Comparison of ENCODE assay signal across 32 cellular contexts in the genomic region with DNA sequence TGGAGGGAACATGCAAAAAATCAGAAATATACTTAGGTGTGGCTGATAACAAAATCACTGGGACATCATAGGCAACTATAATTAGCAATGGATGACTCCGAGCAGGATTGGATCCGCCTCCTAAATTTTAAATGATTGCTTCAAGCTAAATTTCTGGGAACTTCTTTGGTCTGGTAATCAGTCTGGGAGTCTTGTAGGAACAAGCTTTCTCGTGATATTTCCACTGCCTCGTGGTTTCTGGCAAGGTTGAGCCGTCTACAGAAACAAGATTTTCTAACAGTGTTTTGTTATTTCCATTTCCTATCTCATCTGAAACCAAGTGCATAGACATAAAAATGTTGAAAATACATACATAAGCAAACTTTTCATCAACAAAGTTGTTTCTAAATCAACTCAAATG.
DNase-seq lines count a peak whose midpoint lies in the region; ATAC-seq and TF ChIP-seq lines count a peak whose summit lies in the region.
"Had no signal": no experiment of that assay in that cellular context is flagged by ENCODE, and none has a peak within 500 bp of the region (broad histone marks: within the 10 kb centered on the region; RNA-seq: fewer than 3 reads in every experiment).

No MANE protein-coding gene starts in this region.

- DNase-seq in astrocyte of the hippocampus (ENCODE audit: low read depth, low spot score) (peak; percentile 43), iris pigment epithelial cell (ENCODE audit: low read depth) (peak; percentile 58), suprapubic skin (ENCODE audit: low spot score in 2 of 2) (no peak), nucleus accumbens (lab: John Stamatoyannopoulos, UW) (no peak), nephron progenitor cell (no peak)
- DNase-seq: activated CD4-positive, alpha-beta T cell treated with anti-CD3 and anti-CD28 coated beads for 36 hours; activated CD8-positive, alpha-beta T cell treated with anti-CD3 and anti-CD28 coated beads, Interleukin-2, amount 10 ng/mL, durations not matched to agents 7 days and 5 days; C1 segment of cervical spinal cord; caudate nucleus; COR-L47; DMS79; effector memory CD8-positive, alpha-beta T cell; foreskin fibroblast; GDM1; kidney glomerular epithelial cell; NCI-H1048; NCI-H2107; NCI-H748 treated with DMSO at 0.1 percent for 48 hours; pancreas; SIG-M5; stimulated activated CD4-positive, alpha-beta T cell treated with anti-CD3 and anti-CD28 coated beads, Interleukin-1b, Interleukin-23, amount 100 ng/mL, for 48 hours; stimulated activated naive CD8-positive, alpha-beta T cell treated with anti-CD3 and anti-CD28 coated beads, Interleukin-15, amount 100 ng/mL, for 72 hours; T-helper 9 cell had no signal

- H3K36me3 Mint-ChIP-seq in nephron progenitor cell (ENCODE audit: low read depth): no peaks in the 10 kb centered on the region
- H3K36me3 Mint-ChIP-seq: activated naive CD4-positive, alpha-beta T cell treated with anti-CD3 and anti-CD28 coated beads, Interleukin-2, amount 50 U/mL, for 72 hours; IgD-negative memory B cell had no signal

- no peaks in the 10 kb centered on the region for H3K27me3 Mint-ChIP-seq in nephron progenitor cell (ENCODE audit: low read depth, poor library complexity)
- H3K27me3 Mint-ChIP-seq: activated CD4-positive, alpha-beta T cell treated with anti-CD3 and anti-CD28 coated beads for 36 hours; effector memory CD8-positive, alpha-beta T cell; IgD-negative memory B cell; stimulated activated naive CD8-positive, alpha-beta T cell treated with anti-CD3 and anti-CD28 coated beads, Interleukin-15, amount 100 ng/mL, for 72 hours had no signal

- TF ChIP-seq CTCF in suprapubic skin (IDR thresholded peaks at IDR 0.05) (no peak), nephron progenitor cell (IDR thresholded peaks at IDR 0.05) (no peak)

- no peak overlapping the region for H3K27ac Mint-ChIP-seq in nephron progenitor cell
- H3K27ac Mint-ChIP-seq: activated CD4-positive, alpha-beta T cell treated with anti-CD3 and anti-CD28 coated beads for 36 hours; activated CD8-positive, alpha-beta T cell treated with anti-CD3 and anti-CD28 coated beads, Interleukin-2, amount 10 ng/mL, durations not matched to agents 7 days and 5 days; activated naive CD4-positive, alpha-beta T cell treated with anti-CD3 and anti-CD28 coated beads, Interleukin-2, amount 50 U/mL, for 72 hours; activated T-helper 2 cell treated with anti-CD3 and anti-CD28 coated beads, Interferon-gamma antibody, Interleukin-2, Interleukin-4, amounts not matched to agents 10 μg/mL and 5 μg/mL and 100 μg/mL, durations not matched to agents 14 hours and 24 hours and 36 hours; effector memory CD8-positive, alpha-beta T cell; IgD-negative memory B cell; stimulated activated naive CD8-positive, alpha-beta T cell treated with anti-CD3 and anti-CD28 coated beads, Interleukin-15, amount 100 ng/mL, for 72 hours had no signal

- H3K9me3 ChIP-seq in HUES6 (ENCODE audit: control insufficient read depth, insufficient read depth, low read depth, low read length) (no peaks in the 10 kb centered on the region), suprapubic skin (no peaks in the 10 kb centered on the region)
- H3K9me3 ChIP-seq: pancreas, right atrium auricular region, vagina had no signal

- peaks cover 15% of the 10 kb centered on the region for H3K4me1 ChIP-seq in HUES6 (ENCODE audit: control insufficient read depth, insufficient read depth, low read length)
- H3K4me1 ChIP-seq in suprapubic skin: peaks cover 11% of the 10 kb centered on the region
- H3K4me1 ChIP-seq: pancreas, right atrium auricular region had no signal

- H3K9me3 Mint-ChIP-seq in nephron progenitor cell: no peaks in the 10 kb centered on the region
- H3K9me3 Mint-ChIP-seq: activated naive CD4-positive, alpha-beta T cell treated with anti-CD3 and anti-CD28 coated beads, Interleukin-2, amount 50 U/mL, for 72 hours; effector memory CD8-positive, alpha-beta T cell; neural crest cell; stimulated activated naive CD8-positive, alpha-beta T cell treated with anti-CD3 and anti-CD28 coated beads, Interleukin-15, amount 100 ng/mL, for 72 hours had no signal

- no peak for ATAC-seq in HG02623 (IDR thresholded peaks at IDR 0.05; ENCODE audit: unreplicated experiment)
- ATAC-seq: activated CD4-positive, alpha-beta T cell treated with anti-CD3 and anti-CD28 coated beads for 36 hours; activated CD8-positive, alpha-beta T cell treated with anti-CD3 and anti-CD28 coated beads, Interleukin-2, amount 10 ng/mL, durations not matched to agents 7 days and 5 days; activated naive CD4-positive, alpha-beta T cell treated with anti-CD3 and anti-CD28 coated beads, Interleukin-2, amount 50 U/mL, for 72 hours; effector memory CD8-positive, alpha-beta T cell; Panc1; pancreas; stimulated activated naive CD8-positive, alpha-beta T cell treated with anti-CD3 and anti-CD28 coated beads, Interleukin-15, amount 100 ng/mL, for 72 hours had no signal

- H3K4me3 ChIP-seq in HUES6 (ENCODE audit: low read depth, low read length): no peak overlapping the region
- no peak overlapping the region for H3K4me3 ChIP-seq in suprapubic skin
- H3K4me3 ChIP-seq: pancreas, right atrium auricular region, vagina had no signal

- H3K27ac ChIP-seq in HUES6 (ENCODE audit: low read depth, low read length) (peak overlapping the region; percentile 76), suprapubic skin (peak overlapping the region; percentile 61)
- H3K27ac ChIP-seq: pancreas, right atrium auricular region, vagina had no signal

- no peak for TF ChIP-seq POLR2A in suprapubic skin (IDR thresholded peaks at IDR 0.05)

- TF ChIP-seq EP300 in suprapubic skin (IDR thresholded peaks at IDR 0.05): no peak

- H3K4me1 Mint-ChIP-seq in nephron progenitor cell: peaks cover 18% of the 10 kb centered on the region
- H3K4me1 Mint-ChIP-seq: activated CD4-positive, alpha-beta T cell treated with anti-CD3 and anti-CD28 coated beads for 36 hours; IgD-negative memory B cell; neural crest cell; stimulated activated naive CD8-positive, alpha-beta T cell treated with anti-CD3 and anti-CD28 coated beads, Interleukin-15, amount 100 ng/mL, for 72 hours had no signal

- H3K9ac ChIP-seq in HUES6 (ENCODE audit: low read length): no peak overlapping the region

- WGBS in suprapubic skin: 47% methylated on average over 5 of the region's 5 CpGs

- H3K4me3 Mint-ChIP-seq in nephron progenitor cell: no peak overlapping the region
- H3K4me3 Mint-ChIP-seq: activated CD4-positive, alpha-beta T cell treated with anti-CD3 and anti-CD28 coated beads for 36 hours; activated CD8-positive, alpha-beta T cell treated with anti-CD3 and anti-CD28 coated beads, Interleukin-2, amount 10 ng/mL, durations not matched to agents 7 days and 5 days; effector memory CD8-positive, alpha-beta T cell; IgD-negative memory B cell; neural crest cell; stimulated activated naive CD8-positive, alpha-beta T cell treated with anti-CD3 and anti-CD28 coated beads, Interleukin-15, amount 100 ng/mL, for 72 hours had no signal

- H3K27me3 ChIP-seq in HUES6 (ENCODE audit: control insufficient read depth, insufficient read depth, low read length) (no peaks in the 10 kb centered on the region), suprapubic skin (no peaks in the 10 kb centered on the region)
- H3K27me3 ChIP-seq: pancreas, right atrium auricular region, vagina had no signal

- H3K36me3 ChIP-seq in HUES6 (ENCODE audit: control insufficient read depth, insufficient read depth, low read length) (no peaks in the 10 kb centered on the region), suprapubic skin (no peaks in the 10 kb centered on the region)
- H3K36me3 ChIP-seq: pancreas, right atrium auricular region, vagina had no signal

Comparison
In these comparisons a context has a peak if more than half of its experiments do, and no peak if none do; other contexts are left out.
1. DNase-seq: peak in astrocyte of the hippocampus (single experiment) and iris pigment epithelial cell (single experiment); none in suprapubic skin (0 of 2), nucleus accumbens (0 of 56) and nephron progenitor cell (single experiment).